ENCODE assay signal across 20 cellular contexts in the genomic region with DNA sequence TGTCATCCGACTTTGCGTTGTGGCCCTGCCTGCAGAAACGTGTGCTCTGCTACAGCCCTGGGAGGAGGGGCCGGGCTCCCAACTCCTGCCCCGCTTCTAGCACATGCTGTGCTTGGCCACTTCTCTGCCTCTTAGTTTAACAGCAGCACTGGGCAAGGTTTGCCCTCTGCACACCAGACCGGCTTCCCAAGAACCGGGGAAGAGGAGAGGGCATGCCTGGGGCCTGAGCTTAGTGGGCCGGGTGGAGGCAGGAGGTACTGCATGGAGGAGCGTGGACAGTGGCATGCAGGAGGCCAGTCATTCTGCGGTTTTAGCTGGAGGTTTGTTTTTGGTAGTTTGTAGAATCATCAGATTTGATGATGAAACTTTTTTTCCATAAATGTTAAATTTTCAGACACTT. TPM values are rescaled to one million over a fixed set of nuclear protein-coding genes. Genes with fewer than 3 reads are reported as not detected.
DNase-seq lines count a peak whose midpoint lies in the region; ATAC-seq lines count a peak whose summit lies in the region.
"Had no signal": no experiment of that assay in that cellular context is flagged by ENCODE, and none has a peak within 500 bp of the region (broad histone marks: within the 10 kb centered on the region; RNA-seq: fewer than 3 reads in every experiment).

No MANE protein-coding gene starts in this region.

- intact Hi-C loops in activated CD4-positive, alpha-beta T cell treated with anti-CD3 and anti-CD28 coated beads for 36 hours (cut with DNase I, micrococcal nuclease) = loop anchor here (5.0 kb wide), 2 partner anchors 98 to 308 kb away; no protein-coding TSS in a partner anchor

- POLR2A ChIA-PET in activated CD4-positive, alpha-beta T cell treated with anti-CD3 and anti-CD28 coated beads for 36 hours (lab: Charles Lee) = interaction anchor here (0.6 kb wide), 1 partner anchor 182 kb away, joined by 3 read pairs; no protein-coding TSS in a partner anchor

- CTCF ChIA-PET in activated CD4-positive, alpha-beta T cell treated with anti-CD3 and anti-CD28 coated beads for 36 hours (lab: Charles Lee) = no interaction called here

- no peak overlapping the region for H3K4me3 Mint-ChIP-seq in activated CD4-positive, alpha-beta T cell treated with anti-CD3 and anti-CD28 coated beads for 36 hours
- no peak overlapping the region for H3K4me3 Mint-ChIP-seq in IgD-negative memory B cell
- no peak overlapping the region for H3K4me3 Mint-ChIP-seq in stimulated activated naive B cell treated with anti-CD40 and anti-IgM and Interleukin-4, amounts not matched to agents 10 μg/mL and 1 μg/mL and 100 μg/mL, for 72 hours

- H3K4me1 Mint-ChIP-seq in activated CD4-positive, alpha-beta T cell treated with anti-CD3 and anti-CD28 coated beads for 36 hours = peaks cover 51% of the 10 kb centered on the region
- H3K4me1 Mint-ChIP-seq in IgD-negative memory B cell = peaks cover 33 to 50% (median 43%) of the 10 kb centered on the region in 3 donors
- peaks cover 29 to 71% of the 10 kb centered on the region in 2 donors for H3K4me1 Mint-ChIP-seq in stimulated activated naive B cell treated with anti-CD40 and anti-IgM and Interleukin-4, amounts not matched to agents 10 μg/mL and 1 μg/mL and 100 μg/mL, for 72 hours

- no peak overlapping the region for H3K27ac Mint-ChIP-seq in activated CD4-positive, alpha-beta T cell treated with anti-CD3 and anti-CD28 coated beads for 36 hours
- peak overlapping the region in 2 of 3 donors; percentile 52 to 80 for H3K27ac Mint-ChIP-seq in IgD-negative memory B cell
- peak overlapping the region; percentile 37 for H3K27ac Mint-ChIP-seq in stimulated activated naive B cell treated with anti-CD40 and anti-IgM and Interleukin-4, amounts not matched to agents 10 μg/mL and 1 μg/mL and 100 μg/mL, for 72 hours

- no peak for ATAC-seq in activated CD4-positive, alpha-beta T cell treated with anti-CD3 and anti-CD28 coated beads for 36 hours
- ATAC-seq in stimulated activated naive B cell treated with anti-CD40 and anti-IgM and Interleukin-4, amounts not matched to agents 10 μg/mL and 1 μg/mL and 100 μg/mL, for 72 hours (replicated peaks) = no peak
- no peak for ATAC-seq in GM19467 (IDR thresholded peaks at IDR 0.05; ENCODE audit: unreplicated experiment)
- ATAC-seq: sciatic nerve had no signal

- no peaks in the 10 kb centered on the region for H3K27me3 Mint-ChIP-seq in activated CD4-positive, alpha-beta T cell treated with anti-CD3 and anti-CD28 coated beads for 36 hours
- H3K27me3 Mint-ChIP-seq in IgD-negative memory B cell = no peaks in the 10 kb centered on the region
- no peaks in the 10 kb centered on the region for H3K27me3 Mint-ChIP-seq in stimulated activated naive B cell treated with anti-CD40 and anti-IgM and Interleukin-4, amounts not matched to agents 10 μg/mL and 1 μg/mL and 100 μg/mL, for 72 hours

- peaks cover 14% of the 10 kb centered on the region for H3K36me3 Mint-ChIP-seq in activated CD4-positive, alpha-beta T cell treated with anti-CD3 and anti-CD28 coated beads for 36 hours (ENCODE audit: low read depth)
- H3K36me3 Mint-ChIP-seq in IgD-negative memory B cell = no peaks in the 10 kb centered on the region
- peaks cover 9 to 19% of the 10 kb centered on the region in 2 donors for H3K36me3 Mint-ChIP-seq in stimulated activated naive B cell treated with anti-CD40 and anti-IgM and Interleukin-4, amounts not matched to agents 10 μg/mL and 1 μg/mL and 100 μg/mL, for 72 hours

- H3K9me3 Mint-ChIP-seq in activated CD4-positive, alpha-beta T cell treated with anti-CD3 and anti-CD28 coated beads for 36 hours (ENCODE audit: low read depth) = no peaks in the 10 kb centered on the region
- H3K9me3 Mint-ChIP-seq in IgD-negative memory B cell = no peaks in the 10 kb centered on the region
- no peaks in the 10 kb centered on the region for H3K9me3 Mint-ChIP-seq in stimulated activated naive B cell treated with anti-CD40 and anti-IgM and Interleukin-4, amounts not matched to agents 10 μg/mL and 1 μg/mL and 100 μg/mL, for 72 hours

- DNase-seq in activated CD4-positive, alpha-beta T cell treated with anti-CD3 and anti-CD28 coated beads for 36 hours = peak; percentile 13
- DNase-seq in activated CD4-positive, alpha-beta T cell treated with anti-CD3 and anti-CD28 coated beads, Interleukin-2, amount 50 U/mL, for 1 hour = no peak
- DNase-seq in fibroblast of gingiva (ENCODE audit: low read depth) (peak; percentile 8), DMS79 (lab: John Stamatoyannopoulos, UW) (no peak), OCI-M1 (lab: John Stamatoyannopoulos, UW) (no peak)
- DNase-seq in stimulated activated naive B cell treated with anti-CD40 and anti-IgM and Interleukin-4, amounts not matched to agents 10 μg/mL and 1 μg/mL and 100 μg/mL, for 72 hours = no peak
- DNase-seq: activated CD4-positive, alpha-beta T cell treated with anti-CD3 and anti-CD28 coated beads, Interleukin-2, amount 50 U/mL, for 48 hours; activated T-cell treated with anti-CD3 and anti-CD28 coated beads, Interleukin-2, amount 50 U/mL, for 48 hours; anterior cingulate cortex; cortex of kidney; Karpas-422; mesenchymal stem cell; NCI-H1694; NCI-H510A; RPMI8226; stimulated activated CD4-positive, alpha-beta T cell treated with anti-CD3 and anti-CD28 coated beads, Interleukin-4, amount 100 ng/mL, for 1 hour; T-helper 9 cell had no signal

RNA-seq across cellular contexts. Expression of a gene that starts 45.5 kb away (rescaled TPM):
- 10 to 100 TPM; 19.9 to 20.0 TPM for total RNA-seq in activated CD4-positive, alpha-beta T cell treated with anti-CD3 and anti-CD28 coated beads for 36 hours
- polyA plus RNA-seq in IgD-negative memory B cell = 4.4 TPM

Comparison
In these comparisons a context has a peak if more than half of its experiments do, and no peak if none do; other contexts are left out.
1. DNase-seq: peak in activated CD4-positive, alpha-beta T cell treated with anti-CD3 and anti-CD28 coated beads for 36 hours (single experiment) and fibroblast of gingiva (single experiment); none in activated CD4-positive, alpha-beta T cell treated with anti-CD3 and anti-CD28 coated beads, Interleukin-2, amount 50 U/mL, for 1 hour (single experiment), stimulated activated naive B cell treated with anti-CD40 and anti-IgM and Interleukin-4, amounts not matched to agents 10 μg/mL and 1 μg/mL and 100 μg/mL, for 72 hours (single experiment), DMS79 (single experiment) and OCI-M1 (single experiment).